ENCODE assay signal across 8 cellular contexts in the genomic region with DNA sequence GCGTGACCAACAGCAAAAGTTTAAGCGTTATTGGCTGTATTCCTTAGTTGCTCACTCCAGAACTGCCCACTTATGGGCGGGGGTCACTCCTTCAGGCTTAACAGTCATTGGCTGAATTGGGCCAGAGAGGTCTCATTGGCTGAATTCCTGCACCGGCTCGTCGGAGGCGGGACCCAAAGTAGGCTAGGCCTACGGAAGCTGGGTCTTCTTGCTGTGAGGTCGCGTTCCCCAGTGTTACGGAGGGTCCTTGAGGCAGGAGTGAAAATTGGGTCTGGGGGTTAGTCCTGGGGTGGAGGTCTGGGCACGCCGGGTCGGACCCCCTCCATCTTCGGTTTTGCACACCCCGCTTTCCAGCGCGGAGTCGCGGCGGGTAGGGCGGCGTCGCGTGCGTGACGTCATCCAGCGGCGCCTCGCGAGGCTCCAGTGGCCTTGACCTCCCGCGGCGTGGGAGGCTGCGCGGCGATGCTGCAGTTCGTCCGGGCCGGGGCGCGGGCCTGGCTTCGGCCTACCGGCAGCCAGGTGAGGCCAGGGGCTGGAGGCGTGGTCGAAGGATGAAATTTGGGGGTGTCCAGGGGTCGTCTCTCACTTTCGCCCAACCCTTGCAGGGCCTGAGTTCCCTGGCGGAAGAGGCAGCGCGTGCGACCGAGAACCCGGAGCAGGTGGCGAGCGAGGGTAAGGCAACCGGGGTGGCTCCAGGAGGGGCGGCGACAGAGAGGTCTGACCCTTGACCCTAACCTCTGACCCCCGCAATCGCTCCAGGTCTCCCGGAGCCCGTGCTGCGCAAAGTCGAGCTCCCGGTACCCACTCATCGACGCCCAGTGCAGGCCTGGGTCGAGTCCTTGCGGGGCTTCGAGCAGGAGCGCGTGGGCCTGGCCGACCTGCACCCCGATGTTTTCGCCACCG. TPM values are rescaled to one million over a fixed set of nuclear protein-coding genes. Genes with fewer than 3 reads are reported as not detected.
DNase-seq lines count a peak whose midpoint lies in the region; ATAC-seq and TF ChIP-seq lines count a peak whose summit lies in the region.

MRPL4 (plus strand) TSS at position 423 of the 903 bp plus-strand sequence; CDS start at position 463, 40 bp downstream.

- peak within 1 kb of the TSS; percentile 98 for H3K4me3 Mint-ChIP-seq in endothelial cell (ENCODE audit: unreplicated experiment)

- peak within 1 kb of the TSS; percentile 74 for H3K9ac ChIP-seq in OCI-LY3 (ENCODE audit: low read length)

- TF ChIP-seq CTCF in OCI-LY3 (IDR thresholded peaks at IDR 0.05; ENCODE audit: low read depth, low read length) (no peak), endothelial cell (IDR thresholded peaks at IDR 0.05; ENCODE audit: unreplicated experiment) (no peak)

- peak within 1 kb of the TSS; percentile 96 for H3K4me2 ChIP-seq in OCI-LY3 (ENCODE audit: low read length)

- peaks cover 18% of the 10 kb centered on the region for H3K4me1 ChIP-seq in OCI-LY3 (ENCODE audit: low read length)

- H3K27ac Mint-ChIP-seq in endothelial cell (ENCODE audit: unreplicated experiment): no peak within 1 kb of the TSS

- H3K27me3 Mint-ChIP-seq in endothelial cell (ENCODE audit: unreplicated experiment): peaks cover 10% of the 10 kb centered on the region

- H3K27me3 ChIP-seq in OCI-LY3 (ENCODE audit: low read depth, low read length): no peaks in the 10 kb centered on the region

- DNase-seq in D341Med (ENCODE audit: low spot score) (peak; percentile 95), HuH-7 (ENCODE audit: low spot score) (peak; percentile 88), endothelial cell (ENCODE audit: low spot score) (peak; percentile 85), midbrain (lab: John Stamatoyannopoulos, UW) (peak; percentile 99)
- DNase-seq in activated CD8-positive, alpha-beta memory T cell treated with anti-CD3 and anti-CD28 coated beads, Interleukin-2, amount 50 U/mL, for 48 hours: peak; percentile 97
- peak; percentile 85 to 88 for DNase-seq in stimulated activated CD8-positive, alpha-beta memory T cell treated with anti-CD3 and anti-CD28 coated beads, Interleukin-2, amount 100 ng/mL, for 1 hour (ENCODE audit: low read depth in 2 of 2)

- peaks cover 22% of the 10 kb centered on the region for H3K36me3 Mint-ChIP-seq in endothelial cell (ENCODE audit: low read depth, unreplicated experiment)

- peak within 1 kb of the TSS; percentile 81 for H3K4me3 ChIP-seq in OCI-LY3 (ENCODE audit: low read length)

- peak within 1 kb of the TSS; percentile 81; the same call in 1 of the 2 replicates for H2AFZ ChIP-seq in OCI-LY3 (ENCODE audit: low read depth, low read length)

- peaks cover 27% of the 10 kb centered on the region for H3K79me2 ChIP-seq in OCI-LY3 (ENCODE audit: low read length)

- H3K4me1 Mint-ChIP-seq in endothelial cell (ENCODE audit: unreplicated experiment): peaks cover 10% of the 10 kb centered on the region

- no peaks in the 10 kb centered on the region for H3K9me3 ChIP-seq in OCI-LY3 (ENCODE audit: insufficient read depth, low read length)

- peaks cover 25% of the 10 kb centered on the region for H3K36me3 ChIP-seq in OCI-LY3 (replicated peaks; ENCODE audit: low read depth, low read length)

- no peaks in the 10 kb centered on the region for H4K20me1 ChIP-seq in OCI-LY3 (ENCODE audit: insufficient read depth, low read length)

- H3K27ac ChIP-seq in OCI-LY3 (ENCODE audit: low read length): peak within 1 kb of the TSS; percentile 34

- ATAC-seq in GM21515 (IDR thresholded peaks at IDR 0.05; ENCODE audit: unreplicated experiment): peak; percentile 74

- H3K9me3 Mint-ChIP-seq in endothelial cell (ENCODE audit: unreplicated experiment): no peaks in the 10 kb centered on the region

RNA-seq across cellular contexts. Expression of gene MRPL4, which starts in this region (rescaled TPM):
- 51.3 TPM for total RNA-seq in endothelial cell (ENCODE audit: unreplicated experiment)

Comparison
In these comparisons a context has a peak if more than half of its experiments do, and no peak if none do; other contexts are left out.
1. Peak in every context shown above with its lines: DNase-seq, ATAC-seq, H3K4me3 ChIP-seq and H3K27ac ChIP-seq.